ENCODE assay signal across 20 cellular contexts in genomic region chr12:55760663-55761062, GRCh38. TPM values are rescaled to one million over a fixed set of nuclear protein-coding genes. Genes with fewer than 3 reads are reported as not detected.
DNase-seq lines count a peak whose midpoint lies in the region; ATAC-seq lines count a peak whose summit lies in the region.
"Had no signal": no experiment of that assay in that cellular context is flagged by ENCODE, and none has a peak within 500 bp of the region (broad histone marks: within the 10 kb centered on the region; RNA-seq: fewer than 3 reads in every experiment).

No MANE protein-coding gene starts in this region.

- peak; percentile 97 for ATAC-seq in activated T-helper 17 cell treated with anti-CD3 and anti-CD28 coated beads, Interleukin-2, amount 50 U/mL, for 72 hours (replicated peaks)
- no peak for ATAC-seq in naive thymus-derived CD8-positive, alpha-beta T cell
- no peak for ATAC-seq in GM21529 (IDR thresholded peaks at IDR 0.05; ENCODE audit: unreplicated experiment)
- ATAC-seq in GM19467 (IDR thresholded peaks at IDR 0.05; ENCODE audit: unreplicated experiment) = no peak
- ATAC-seq: stimulated activated memory B cell treated with anti-CD40 and anti-IgM and Interleukin-4, amounts not matched to agents 10 μg/mL and 1 μg/mL and 100 μg/mL, for 72 hours had no signal

- POLR2A ChIA-PET in naive thymus-derived CD8-positive, alpha-beta T cell (lab: Charles Lee) = no interaction called here

- DNase-seq in stimulated activated naive CD4-positive, alpha-beta T cell treated with Interleukin-2 at 50 U/mL for 16 hours (lab: John Stamatoyannopoulos, UW) = peak; percentile 40
- no peak for DNase-seq in stimulated activated naive CD4-positive, alpha-beta T cell (lab: John Stamatoyannopoulos, UW)
- no peak for DNase-seq in naive thymus-derived CD8-positive, alpha-beta T cell
- DNase-seq in globus pallidus (ENCODE audit: low spot score) = no peak
- DNase-seq: activated CD4-positive, CD25-positive, alpha-beta regulatory T cell treated with anti-CD3 and anti-CD28 coated beads, Interleukin-2, amount 50 U/mL, for 72 hours; aorta; Caco-2; central memory CD4-positive, alpha-beta T cell; erythroblast; GOT3; mesendoderm; NCI-H1930; NCI-H446 treated with DMSO at 0.1 percent for 48 hours; posterior cingulate gyrus; transverse colon had no signal

- H3K4me3 Mint-ChIP-seq in activated T-helper 17 cell treated with anti-CD3 and anti-CD28 coated beads, Interleukin-2, amount 50 U/mL, for 72 hours = peak overlapping the region; percentile 48
- H3K4me3 Mint-ChIP-seq in naive thymus-derived CD8-positive, alpha-beta T cell = no peak overlapping the region
- H3K4me3 Mint-ChIP-seq: nephron; stimulated activated memory B cell treated with anti-CD40 and anti-IgM and Interleukin-4, amounts not matched to agents 10 μg/mL and 1 μg/mL and 100 μg/mL, for 72 hours had no signal

- peaks cover 18% of the 10 kb centered on the region for H3K4me1 Mint-ChIP-seq in activated T-helper 17 cell treated with anti-CD3 and anti-CD28 coated beads, Interleukin-2, amount 50 U/mL, for 72 hours
- peaks cover 0 to 12% (median 5%) of the 10 kb centered on the region in 4 donors for H3K4me1 Mint-ChIP-seq in naive thymus-derived CD8-positive, alpha-beta T cell

- H3K27me3 Mint-ChIP-seq in activated T-helper 17 cell treated with anti-CD3 and anti-CD28 coated beads, Interleukin-2, amount 50 U/mL, for 72 hours = no peaks in the 10 kb centered on the region
- H3K27me3 Mint-ChIP-seq in naive thymus-derived CD8-positive, alpha-beta T cell = no peaks in the 10 kb centered on the region
- H3K27me3 Mint-ChIP-seq: stimulated activated memory B cell treated with anti-CD40 and anti-IgM and Interleukin-4, amounts not matched to agents 10 μg/mL and 1 μg/mL and 100 μg/mL, for 72 hours had no signal

- H3K9me3 Mint-ChIP-seq in activated T-helper 17 cell treated with anti-CD3 and anti-CD28 coated beads, Interleukin-2, amount 50 U/mL, for 72 hours = no peaks in the 10 kb centered on the region
- H3K9me3 Mint-ChIP-seq in naive thymus-derived CD8-positive, alpha-beta T cell = no peaks in the 10 kb centered on the region
- H3K9me3 Mint-ChIP-seq: nephron; stimulated activated memory B cell treated with anti-CD40 and anti-IgM and Interleukin-4, amounts not matched to agents 10 μg/mL and 1 μg/mL and 100 μg/mL, for 72 hours had no signal

- peak overlapping the region; percentile 80 for H3K27ac Mint-ChIP-seq in activated T-helper 17 cell treated with anti-CD3 and anti-CD28 coated beads, Interleukin-2, amount 50 U/mL, for 72 hours
- peak overlapping the region in 6 of 10 donors; percentile 18 to 93 (median 53) for H3K27ac Mint-ChIP-seq in naive thymus-derived CD8-positive, alpha-beta T cell
- H3K27ac Mint-ChIP-seq: nephron; stimulated activated memory B cell treated with anti-CD40 and anti-IgM and Interleukin-4, amounts not matched to agents 10 μg/mL and 1 μg/mL and 100 μg/mL, for 72 hours had no signal

- H3K36me3 Mint-ChIP-seq in activated T-helper 17 cell treated with anti-CD3 and anti-CD28 coated beads, Interleukin-2, amount 50 U/mL, for 72 hours (ENCODE audit: low read depth) = peaks cover 81% of the 10 kb centered on the region
- H3K36me3 Mint-ChIP-seq in naive thymus-derived CD8-positive, alpha-beta T cell = peaks cover 0 to 67% (median 19%) of the 10 kb centered on the region in 3 donors

RNA-seq across cellular contexts. Expression of gene GDF11, which starts 17.7 kb away (rescaled TPM):
- total RNA-seq in activated T-helper 17 cell treated with anti-CD3 and anti-CD28 coated beads, Interleukin-2, amount 50 U/mL, for 72 hours = 10 to 100 TPM in 1 of 2 donors, 1 to 10 TPM in 1; 7.4 to 14.1 TPM
- total RNA-seq in naive thymus-derived CD8-positive, alpha-beta T cell = 1 to 10 TPM; 5.8 to 7.7 TPM
- 1 to 10 TPM in 1 of 3 donors, under 1 TPM in 2; 0.82 to 1.5 (median 0.99) TPM for polyA plus RNA-seq in naive thymus-derived CD8-positive, alpha-beta T cell

RNA-seq across cellular contexts. Expression of gene CD63, which starts 31.9 kb away (rescaled TPM):
- total RNA-seq in activated T-helper 17 cell treated with anti-CD3 and anti-CD28 coated beads, Interleukin-2, amount 50 U/mL, for 72 hours = 100 to 1,000 TPM; 211 to 237 TPM
- total RNA-seq in naive thymus-derived CD8-positive, alpha-beta T cell = 10 to 100 TPM; 41.0 to 46.5 TPM
- 100 to 1,000 TPM; 119 to 412 (median 135) TPM for polyA plus RNA-seq in naive thymus-derived CD8-positive, alpha-beta T cell

RNA-seq across cellular contexts. Expression of gene RDH5, which starts 40.5 kb away (rescaled TPM):
- 10 to 100 TPM; 13.0 to 13.5 TPM for total RNA-seq in activated T-helper 17 cell treated with anti-CD3 and anti-CD28 coated beads, Interleukin-2, amount 50 U/mL, for 72 hours
- 10 to 100 TPM; 28.8 to 30.4 TPM for total RNA-seq in naive thymus-derived CD8-positive, alpha-beta T cell
- 1 to 10 TPM in 2 of 3 donors, not detected in 1; 1.0 to 1.4 TPM for polyA plus RNA-seq in naive thymus-derived CD8-positive, alpha-beta T cell

RNA-seq across cellular contexts. Expression of gene BLOC1S1, which starts 44.8 kb away (rescaled TPM):
- 100 to 1,000 TPM; 104 to 118 TPM for total RNA-seq in activated T-helper 17 cell treated with anti-CD3 and anti-CD28 coated beads, Interleukin-2, amount 50 U/mL, for 72 hours
- 10 to 100 TPM; 62.9 to 65.7 TPM for total RNA-seq in naive thymus-derived CD8-positive, alpha-beta T cell
- polyA plus RNA-seq in naive thymus-derived CD8-positive, alpha-beta T cell = 100 to 1,000 TPM in 2 of 3 donors, 10 to 100 TPM in 1; 84.3 to 133 (median 117) TPM

RNA-seq across cellular contexts. Expression of gene ITGA7, which starts 53.0 kb away (rescaled TPM):
- total RNA-seq in activated T-helper 17 cell treated with anti-CD3 and anti-CD28 coated beads, Interleukin-2, amount 50 U/mL, for 72 hours = 1 to 10 TPM; 3.2 to 8.7 TPM
- total RNA-seq in naive thymus-derived CD8-positive, alpha-beta T cell = 1 to 10 TPM; 5.2 to 7.0 TPM
- polyA plus RNA-seq in naive thymus-derived CD8-positive, alpha-beta T cell = 1 to 10 TPM in 2 of 3 donors, not detected in 1; 1.5 to 1.7 TPM

Comparison
In these comparisons a context has a peak if more than half of its experiments do, and no peak if none do; other contexts are left out.
1. RNA of gene CD63, which starts 31.9 kb away (total RNA-seq): 211 to 237 TPM in activated T-helper 17 cell treated with anti-CD3 and anti-CD28 coated beads, Interleukin-2, amount 50 U/mL, for 72 hours; 41.0 to 46.5 TPM in naive thymus-derived CD8-positive, alpha-beta T cell; every median in the first group is over 4 times any median in the second.